ENCODE assay signal across 1 cellular context in genomic region chr6:139778113-139778512, GRCh38.
TF ChIP-seq lines count a peak whose summit lies in the region.

No MANE protein-coding gene starts in this region.

TF ChIP-seq in SK-N-SH treated with all-trans-retinoic acid at 6 μM for 48 hours, 23 proteins besides CTCF, POLR2A, EP300 and RAD21 (continued from another document):
- TF ChIP-seq GLIS3 (CRISPR knock-in tag; IDR thresholded peaks at IDR 0.05) (no peak), TSHZ2 (CRISPR knock-in tag; IDR thresholded peaks at IDR 0.05) (no peak), ZNF8 (CRISPR knock-in tag; IDR thresholded peaks at IDR 0.05) (no peak), ZNF70 (CRISPR knock-in tag; IDR thresholded peaks at IDR 0.05) (no peak), CREB5 (CRISPR knock-in tag; IDR thresholded peaks at IDR 0.05; ENCODE audit: low read depth) (no peak), POU6F1 (CRISPR knock-in tag; IDR thresholded peaks at IDR 0.05; ENCODE audit: borderline replicate concordance, low read depth) (no peak), ZFP30 (CRISPR knock-in tag; IDR thresholded peaks at IDR 0.05) (no peak)
